ENCODE assay signal across 27 cellular contexts in genomic region chr7:101031082-101031481, GRCh38. TPM values are rescaled to one million over a fixed set of nuclear protein-coding genes. Genes with fewer than 3 reads are reported as not detected.
DNase-seq lines count a peak whose midpoint lies in the region; ATAC-seq and TF ChIP-seq lines count a peak whose summit lies in the region.
"Had no signal": no experiment of that assay in that cellular context is flagged by ENCODE, and none has a peak within 500 bp of the region (broad histone marks: within the 10 kb centered on the region; RNA-seq: fewer than 3 reads in every experiment).

No MANE protein-coding gene starts in this region.

- WGBS in transverse colon (ENCODE audit: low coverage in 1 of 2), 2 donors, result 0 to 39% methylated on average over 1 to 7 of the region's 7 CpGs

- in situ Hi-C loops in transverse colon (cut with MboI; ENCODE audit: low pct_ligation_motif_present in 1 of 4, low pct_unique_long_range_greater_than_20kb in 1 of 4, low sequenced_read_pairs in 3 of 4), result no loop called here

- ATAC-seq in Right ventricle myocardium superior (ENCODE audit: poor library complexity), result no peak
- ATAC-seq: activated naive CD8-positive, alpha-beta T cell treated with anti-CD3 and anti-CD28 coated beads, Interleukin-2, amount 50 U/mL, for 24 hours; heart left ventricle; lower lobe of right lung had no signal

- intact Hi-C loops in Right ventricle myocardium superior (cut with DNase I), result no loop called here
- intact Hi-C loops in transverse colon (cut with DNase I; ENCODE audit: low total_unique reads), result no loop called here

- H3K27me3 ChIP-seq in right atrium auricular region (no peaks in the 10 kb centered on the region), transverse colon (no peaks in the 10 kb centered on the region)
- H3K27me3 ChIP-seq: BLaER1, uterus had no signal

- TF ChIP-seq EP300 in transverse colon (IDR thresholded peaks at IDR 0.05; ENCODE audit: low read depth), result no peak

- H3K27ac ChIP-seq in right atrium auricular region (no peak overlapping the region), transverse colon (no peak overlapping the region)
- H3K27ac ChIP-seq: BLaER1, heart left ventricle, lower lobe of right lung, PC-9, uterus had no signal

- no peaks in the 10 kb centered on the region for H3K9me3 ChIP-seq in right atrium auricular region
- no peaks in the 10 kb centered on the region for H3K9me3 ChIP-seq in transverse colon
- H3K9me3 ChIP-seq: BLaER1, HAP-1, heart left ventricle, lower lobe of right lung, uterus had no signal

- no peak for TF ChIP-seq POLR2A in transverse colon (IDR thresholded peaks at IDR 0.05)

- H3K36me3 ChIP-seq in right atrium auricular region (no peaks in the 10 kb centered on the region), transverse colon (no peaks in the 10 kb centered on the region)
- H3K36me3 ChIP-seq: BLaER1, HAP-1, heart left ventricle, lower lobe of right lung, uterus had no signal

- DNase-seq in Right ventricle myocardium superior, result peak; percentile 6
- no peak for DNase-seq in right atrium auricular region (ENCODE audit: low spot score)
- DNase-seq in NCI-H2171 treated with DMSO at 0.1 percent for 48 hours (lab: John Stamatoyannopoulos, UW), result peak; percentile 62
- peak; percentile 35 for DNase-seq in epithelial cell of esophagus (ENCODE audit: low read depth)
- peak; percentile 21 for DNase-seq in transverse colon
- no peak for DNase-seq in OCI-M2 (lab: John Stamatoyannopoulos, UW; ENCODE audit: unreplicated experiment)
- DNase-seq in activated CD8-positive, alpha-beta memory T cell treated with anti-CD3 and anti-CD28 coated beads, Interleukin-2, amount 50 U/mL, for 48 hours, result no peak
- no peak for DNase-seq in NCI-H524 (lab: John Stamatoyannopoulos, UW)
- DNase-seq: activated CD4-positive, alpha-beta T cell treated with anti-CD3 and anti-CD28 coated beads, Interleukin-2, amount 10 ng/mL, durations not matched to agents 7 days and 5 days; activated CD8-positive, alpha-beta memory T cell treated with anti-CD3 and anti-CD28 coated beads, Interleukin-2, amount 50 U/mL, for 4 hours; activated naive CD8-positive, alpha-beta T cell treated with anti-CD3 and anti-CD28 coated beads, Interleukin-2, amount 50 U/mL, for 24 hours; COR-L47; DND-41; immature natural killer cell; KG1; lower lobe of right lung; NCI-H1930; NCI-H226; NCI-H82; uterus had no signal

- H3K4me3 ChIP-seq in right atrium auricular region, result no peak overlapping the region
- H3K4me3 ChIP-seq in epithelial cell of esophagus (ENCODE audit: low read length), result no peak overlapping the region
- no peak overlapping the region for H3K4me3 ChIP-seq in transverse colon
- H3K4me3 ChIP-seq: BLaER1, HAP-1, heart left ventricle, lower lobe of right lung, PC-9, uterus had no signal

- TF ChIP-seq CTCF in right atrium auricular region (IDR thresholded peaks at IDR 0.05) (no peak), epithelial cell of esophagus (IDR thresholded peaks at IDR 0.05; ENCODE audit: insufficient read depth, low read depth, low read length, missing control alignments) (peak; percentile 11), transverse colon (IDR thresholded peaks at IDR 0.05) (no peak)

- no peaks in the 10 kb centered on the region for H3K4me1 ChIP-seq in right atrium auricular region
- H3K4me1 ChIP-seq in transverse colon, result no peaks in the 10 kb centered on the region
- H3K4me1 ChIP-seq: BLaER1, HAP-1, heart left ventricle, lower lobe of right lung, uterus had no signal

RNA-seq across cellular contexts. Expression of gene MUC17, which starts 11.2 kb away (rescaled TPM):
- total RNA-seq in Right ventricle myocardium superior, result not detected
- not detected for total RNA-seq in right atrium auricular region
- total RNA-seq in transverse colon, result 100 to 1,000 TPM in 1 of 4 donors, 10 to 100 TPM in 2, under 1 TPM in 1; 0.80 to 102 (median 20.0) TPM
- total RNA-seq: activated CD4-positive, alpha-beta T cell treated with anti-CD3 and anti-CD28 coated beads, Interleukin-2, amount 10 ng/mL, durations not matched to agents 7 days and 5 days; heart left ventricle; lower lobe of right lung; PC-9; progenitor cell of endocrine pancreas; SK-MEL-5; skeletal muscle tissue had no signal

RNA-seq across cellular contexts. Expression of gene TRIM56, which starts 54.2 kb away (rescaled TPM):
- total RNA-seq in Right ventricle myocardium superior (16.7 TPM), right atrium auricular region (10 to 100 TPM; 10.2 to 15.2 TPM), transverse colon (10 to 100 TPM; 23.8 to 50.0 (median 35.1) TPM)

Comparison
In these comparisons a context has a peak if more than half of its experiments do, and no peak if none do; other contexts are left out.
1. DNase-seq: peak in Right ventricle myocardium superior (single experiment), NCI-H2171 treated with DMSO at 0.1 percent for 48 hours (single experiment), epithelial cell of esophagus (single experiment) and transverse colon (single experiment); none in right atrium auricular region (single experiment), OCI-M2 (single experiment), activated CD8-positive, alpha-beta memory T cell treated with anti-CD3 and anti-CD28 coated beads, Interleukin-2, amount 50 U/mL, for 48 hours (single experiment) and NCI-H524 (0 of 2).